9 cellular contexts compared by ENCODE assay signal in the genomic region with DNA sequence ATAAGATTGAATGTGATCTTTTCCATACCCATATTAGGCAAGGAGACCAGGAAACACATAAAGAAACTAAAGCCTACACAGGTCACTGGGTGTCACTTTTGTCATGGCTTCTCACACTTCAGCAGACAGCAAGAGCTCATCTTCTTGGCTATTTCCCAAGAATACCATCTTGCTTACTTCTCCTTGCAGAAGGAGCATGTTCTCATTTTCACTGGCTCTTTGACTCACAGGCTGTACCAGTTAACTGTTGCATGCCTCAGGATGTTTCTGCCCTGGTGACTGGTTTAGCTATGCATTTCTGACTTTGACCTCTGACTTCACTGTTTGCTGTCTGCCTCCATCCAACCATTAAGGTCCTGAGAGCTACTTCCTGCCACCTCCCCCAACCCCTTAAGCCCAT. TPM values are rescaled to one million over a fixed set of nuclear protein-coding genes. Genes with fewer than 3 reads are reported as not detected.
DNase-seq lines count a peak whose midpoint lies in the region; ATAC-seq and TF ChIP-seq lines count a peak whose summit lies in the region.
"Had no signal": no experiment of that assay in that cellular context is flagged by ENCODE, and none has a peak within 500 bp of the region (broad histone marks: within the 10 kb centered on the region; RNA-seq: fewer than 3 reads in every experiment).

No MANE protein-coding gene starts in this region.

- TF ChIP-seq CTCF in tibial nerve (IDR thresholded peaks at IDR 0.05) = no peak
- no peak for TF ChIP-seq CTCF in GM20000 (IDR thresholded peaks at IDR 0.05; ENCODE audit: extremely low read depth, missing control alignments)

- TF ChIP-seq EP300 in tibial nerve (IDR thresholded peaks at IDR 0.05) = peak in 1 of 2 donors; percentile 65

- DNase-seq in A172 (ENCODE audit: low spot score) (peak; percentile 32), T1000 (lab: John Stamatoyannopoulos, UW) (peak; percentile 26), islet precursor cell (peak; percentile 91), HT-29 (ENCODE audit: low spot score) (no peak), tibial nerve (ENCODE audit: low spot score in 2 of 2) (no peak), GM20000 (ENCODE audit: low spot score) (no peak)
- DNase-seq: activated T-cell treated with anti-CD3 and anti-CD28 coated beads, Interleukin-2, amount 50 U/mL, for 72 hours had no signal

- peak overlapping the region in 1 of 4 donors; percentile 90 for H3K27ac ChIP-seq in tibial nerve

- no peaks in the 10 kb centered on the region for H3K36me3 ChIP-seq in tibial nerve

- peaks cover 0 to 4% (median 0%) of the 10 kb centered on the region in 4 donors for H3K9me3 ChIP-seq in tibial nerve

- no peaks in the 10 kb centered on the region for H3K27me3 ChIP-seq in tibial nerve

- H3K4me3 ChIP-seq in tibial nerve = no peak overlapping the region

- ATAC-seq in GM19351 (IDR thresholded peaks at IDR 0.05; ENCODE audit: unreplicated experiment) = peak; percentile 76
- peak; percentile 89 for ATAC-seq in HG03432 (IDR thresholded peaks at IDR 0.05; ENCODE audit: unreplicated experiment)

- TF ChIP-seq POLR2A in tibial nerve (IDR thresholded peaks at IDR 0.05) = no peak

- peaks cover 0 to 33% (median 12%) of the 10 kb centered on the region in 4 donors for H3K4me1 ChIP-seq in tibial nerve

RNA-seq across cellular contexts. Expression of gene OGFRL1, which starts 40.3 kb away (rescaled TPM):
- total RNA-seq in A172 (2014; rRNA removed; shearing (Covaris generic)) = 11.9 and 15.7 TPM in 2 replicates
- total RNA-seq in HT-29 (2014; rRNA removed; shearing (Covaris generic)) = not detected in 2 replicates
- total RNA-seq in tibial nerve = 100 to 1,000 TPM in 2 of 4 donors, 10 to 100 TPM in 2; 76.5 to 130 (median 92.2) TPM

Comparison
In these comparisons a context has a peak if more than half of its experiments do, and no peak if none do; other contexts are left out.
1. DNase-seq: peak in A172 (single experiment), T1000 (single experiment) and islet precursor cell (single experiment); none in HT-29 (single experiment), tibial nerve (0 of 2) and GM20000 (single experiment).
2. RNA of gene OGFRL1, which starts 40.3 kb away (total RNA-seq): 76.5 to 130 TPM in tibial nerve and 11.9 to 15.7 TPM in A172; not detected in HT-29; every median in the first group is over 10 times any median in the second.